In the genomic region with DNA sequence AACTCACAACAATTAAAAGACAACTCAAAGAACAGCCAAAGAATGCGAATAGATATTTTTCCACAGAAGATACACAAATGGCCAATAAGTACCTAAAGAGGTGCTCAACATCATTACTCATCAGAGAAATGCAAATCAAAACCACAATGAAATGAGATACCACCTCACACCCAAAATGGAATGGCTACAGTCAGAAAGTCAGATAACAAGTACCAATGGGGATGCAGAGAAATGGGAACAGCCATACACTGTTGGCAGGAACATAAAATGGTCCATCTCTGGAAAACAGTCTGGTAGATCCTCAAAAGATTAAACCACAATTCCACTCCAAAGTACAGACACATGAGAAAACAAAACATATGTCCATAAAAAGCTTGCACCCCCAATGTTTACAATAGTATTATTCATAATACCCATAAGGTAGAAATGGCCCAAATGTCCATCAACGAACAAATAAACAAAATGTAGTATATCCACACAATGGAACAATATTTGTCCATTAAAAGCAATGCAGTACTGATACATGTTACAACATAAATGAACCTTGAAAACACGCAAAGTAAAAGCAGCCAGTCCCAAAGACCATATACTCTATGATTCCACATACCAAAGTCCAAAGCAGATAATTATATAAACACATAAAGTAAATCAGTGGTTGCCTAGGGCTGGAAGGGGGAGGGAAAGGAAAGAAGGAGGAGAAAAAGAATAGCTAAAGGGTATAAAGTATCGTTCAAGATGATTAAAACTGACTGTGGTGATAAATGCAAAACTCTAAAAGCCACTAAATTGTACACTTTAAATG, we compare ENCODE assay signal across 1 cellular context.
A peak's percentile ranks its signal among the peaks of the same experiment; 100 is the strongest.
TF ChIP-seq lines count a peak whose summit lies in the region.

No MANE protein-coding gene starts in this region.

TF ChIP-seq in HepG2, 621 proteins besides CTCF, POLR2A, EP300 and RAD21:
- TF ChIP-seq, protein P1, sequence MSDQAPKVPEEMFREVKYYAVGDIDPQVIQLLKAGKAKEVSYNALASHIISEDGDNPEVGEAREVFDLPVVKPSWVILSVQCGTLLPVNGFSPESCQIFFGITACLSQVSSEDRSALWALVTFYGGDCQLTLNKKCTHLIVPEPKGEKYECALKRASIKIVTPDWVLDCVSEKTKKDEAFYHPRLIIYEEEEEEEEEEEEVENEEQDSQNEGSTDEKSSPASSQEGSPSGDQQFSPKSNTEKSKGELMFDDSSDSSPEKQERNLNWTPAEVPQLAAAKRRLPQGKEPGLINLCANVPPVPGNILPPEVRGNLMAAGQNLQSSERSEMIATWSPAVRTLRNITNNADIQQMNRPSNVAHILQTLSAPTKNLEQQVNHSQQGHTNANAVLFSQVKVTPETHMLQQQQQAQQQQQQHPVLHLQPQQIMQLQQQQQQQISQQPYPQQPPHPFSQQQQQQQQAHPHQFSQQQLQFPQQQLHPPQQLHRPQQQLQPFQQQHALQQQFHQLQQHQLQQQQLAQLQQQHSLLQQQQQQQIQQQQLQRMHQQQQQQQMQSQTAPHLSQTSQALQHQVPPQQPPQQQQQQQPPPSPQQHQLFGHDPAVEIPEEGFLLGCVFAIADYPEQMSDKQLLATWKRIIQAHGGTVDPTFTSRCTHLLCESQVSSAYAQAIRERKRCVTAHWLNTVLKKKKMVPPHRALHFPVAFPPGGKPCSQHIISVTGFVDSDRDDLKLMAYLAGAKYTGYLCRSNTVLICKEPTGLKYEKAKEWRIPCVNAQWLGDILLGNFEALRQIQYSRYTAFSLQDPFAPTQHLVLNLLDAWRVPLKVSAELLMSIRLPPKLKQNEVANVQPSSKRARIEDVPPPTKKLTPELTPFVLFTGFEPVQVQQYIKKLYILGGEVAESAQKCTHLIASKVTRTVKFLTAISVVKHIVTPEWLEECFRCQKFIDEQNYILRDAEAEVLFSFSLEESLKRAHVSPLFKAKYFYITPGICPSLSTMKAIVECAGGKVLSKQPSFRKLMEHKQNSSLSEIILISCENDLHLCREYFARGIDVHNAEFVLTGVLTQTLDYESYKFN (CRISPR knock-in tag; conservative IDR thresholded peaks at IDR 0.05), result 0 out of 2 replicates have a peak, but pooled peaks have one; percentile 21
- TF ChIP-seq CHD4 (IDR thresholded peaks at IDR 0.05; ENCODE audit: borderline replicate concordance, low read length) (no peak), EHMT2 (IDR thresholded peaks at IDR 0.05; ENCODE audit: borderline replicate concordance, low read depth, low read length) (peak; percentile 71; the same call in 1 of the 2 replicates), MIXL1 (CRISPR knock-in tag; IDR thresholded peaks at IDR 0.05) (peak; percentile 52; the same call in 1 of the 2 replicates), HMG20B (CRISPR knock-in tag; conservative IDR thresholded peaks at IDR 0.05) (no peak), GATAD2A (CRISPR knock-in tag; IDR thresholded peaks at IDR 0.05) (peak; percentile 32; the same call in 1 of the 2 replicates), SAP130 (CRISPR knock-in tag; IDR thresholded peaks at IDR 0.05; ENCODE audit: low read depth) (peak; percentile 23; the same call in 1 of the 2 replicates), ASH2L (IDR thresholded peaks at IDR 0.05; ENCODE audit: insufficient read length, low read depth, low read length) (peak; percentile 59), ARID3A (IDR thresholded peaks at IDR 0.05; ENCODE audit: low read depth, low read length) (peak; percentile 66), FOXP1 (IDR thresholded peaks at IDR 0.05) (no peak), FOXP1 (CRISPR knock-in tag; IDR thresholded peaks at IDR 0.05) (0 out of 2 replicates have a peak, but pooled peaks have one; percentile 23), SALL1 (CRISPR knock-in tag; IDR thresholded peaks at IDR 0.05) (no peak), HNF4A (CRISPR knock-in tag; IDR thresholded peaks at IDR 0.05) (peak; percentile 56), NCOR1 (IDR thresholded peaks at IDR 0.05; ENCODE audit: borderline replicate concordance, low read length) (peak; percentile 77; the same call in 1 of the 2 replicates)
TF ChIP-seq in HepG2: peak in this region for 10.
